14 cellular contexts compared by ENCODE assay signal in the genomic region with DNA sequence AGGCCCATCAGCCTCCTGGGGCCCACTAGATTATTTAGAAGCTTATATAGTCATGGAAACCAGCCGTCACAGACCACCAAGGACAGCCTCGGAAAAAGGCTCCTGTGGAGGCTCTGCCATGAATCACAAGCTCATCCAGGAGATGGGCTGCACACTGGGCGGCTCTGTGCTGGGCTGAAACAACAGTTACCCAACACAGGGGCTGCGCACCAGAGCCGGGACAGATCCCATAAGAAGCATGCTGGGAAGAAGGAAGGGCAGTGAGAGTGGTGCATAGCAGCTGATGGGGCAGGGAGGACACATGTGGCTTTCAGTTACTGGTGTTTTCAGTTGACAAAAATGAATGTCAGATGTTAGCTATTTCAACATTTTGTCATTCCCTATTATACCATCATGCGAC.
DNase-seq lines count a peak whose midpoint lies in the region; ATAC-seq and TF ChIP-seq lines count a peak whose summit lies in the region.
"Had no signal": no experiment of that assay in that cellular context is flagged by ENCODE, and none has a peak within 500 bp of the region (broad histone marks: within the 10 kb centered on the region; RNA-seq: fewer than 3 reads in every experiment).

No MANE protein-coding gene starts in this region.

- no peaks in the 10 kb centered on the region for H3K27me3 Mint-ChIP-seq in CD4-positive, CD25-positive, alpha-beta regulatory T cell
- no peaks in the 10 kb centered on the region for H3K27me3 Mint-ChIP-seq in activated naive CD8-positive, alpha-beta T cell

- no peak for TF ChIP-seq POLR2A in right lobe of liver (IDR thresholded peaks at IDR 0.05)

- DNase-seq in CD4-positive, CD25-positive, alpha-beta regulatory T cell = no peak
- DNase-seq in right lobe of liver (no peak), colonic mucosa (no peak), DMS53 (lab: John Stamatoyannopoulos, UW) (no peak)
- DNase-seq in activated CD4-positive, alpha-beta T cell treated with anti-CD3 and anti-CD28 coated beads, Interleukin-2, amount 50 U/mL, for 1 hour = no peak
- DNase-seq: head of caudate nucleus; islet precursor cell; NCI-H187; NCI-H524; stimulated activated CD4-positive, alpha-beta T cell treated with anti-CD3 and anti-CD28 coated beads, Interleukin-1b, Interleukin-23, amount 100 ng/mL, for 48 hours had no signal

- H3K4me3 Mint-ChIP-seq in CD4-positive, CD25-positive, alpha-beta regulatory T cell = no peak overlapping the region
- no peak overlapping the region for H3K4me3 Mint-ChIP-seq in activated naive CD8-positive, alpha-beta T cell

- H3K9ac ChIP-seq in colonic mucosa (ENCODE audit: low read depth in 2 of 2, low read length in 2 of 2) = no peak overlapping the region

- TF ChIP-seq CTCF in right lobe of liver (IDR thresholded peaks at IDR 0.05) (no peak), colonic mucosa (IDR thresholded peaks at IDR 0.05) (no peak)

- H3K9me3 Mint-ChIP-seq in CD4-positive, CD25-positive, alpha-beta regulatory T cell = peaks cover 0 to 2% (median 0%) of the 10 kb centered on the region in 7 donors
- no peaks in the 10 kb centered on the region for H3K9me3 Mint-ChIP-seq in activated naive CD8-positive, alpha-beta T cell (ENCODE audit: low read depth)

- ATAC-seq in CD4-positive, CD25-positive, alpha-beta regulatory T cell (ENCODE audit: low read depth in 2 of 2) = no peak
- ATAC-seq in right lobe of liver (peak in 1 of 4 donors; percentile 25), GM18867 (IDR thresholded peaks at IDR 0.05; ENCODE audit: unreplicated experiment) (no peak)
- ATAC-seq: SK-N-SH treated with all-trans-retinoic acid at 6 μM for 48 hours had no signal

- intact Hi-C loops in right lobe of liver (cut with DNase I) (no loop called here), colonic mucosa (cut with DNase I) (no loop called here)

- H3K4me1 Mint-ChIP-seq in CD4-positive, CD25-positive, alpha-beta regulatory T cell = peaks cover 10 to 33% (median 20%) of the 10 kb centered on the region in 4 donors
- peaks cover 16% of the 10 kb centered on the region for H3K4me1 Mint-ChIP-seq in activated naive CD8-positive, alpha-beta T cell (ENCODE audit: low read depth)

- peak overlapping the region; percentile 65 to 84 (median 72) for H3K27ac Mint-ChIP-seq in CD4-positive, CD25-positive, alpha-beta regulatory T cell
- peak overlapping the region; percentile 78 for H3K27ac Mint-ChIP-seq in activated naive CD8-positive, alpha-beta T cell

- no peak overlapping the region for H3K4me3 ChIP-seq in CD4-positive, CD25-positive, alpha-beta regulatory T cell (ENCODE audit: low read depth, low read length)
- no peak overlapping the region for H3K4me3 ChIP-seq in right lobe of liver
- H3K4me3 ChIP-seq in skin epidermis = no peak overlapping the region
- H3K4me3 ChIP-seq in colonic mucosa = no peak overlapping the region

- no peaks in the 10 kb centered on the region for H3K27me3 ChIP-seq in CD4-positive, CD25-positive, alpha-beta regulatory T cell (ENCODE audit: control insufficient read depth, insufficient read depth, low read length)
- no peaks in the 10 kb centered on the region for H3K27me3 ChIP-seq in right lobe of liver
- H3K27me3 ChIP-seq in colonic mucosa = no peaks in the 10 kb centered on the region

- 75% methylated on average over 3 of the region's 6 CpGs for WGBS in right lobe of liver (ENCODE audit: insufficient coverage, low coverage, low lambda C conversion rate, missing lambda C conversion rate)

- no peak overlapping the region for H3K27ac ChIP-seq in CD4-positive, CD25-positive, alpha-beta regulatory T cell (ENCODE audit: insufficient read depth, low read length, poor library complexity, severe bottlenecking)
- H3K27ac ChIP-seq in right lobe of liver (peak overlapping the region; percentile 15 to 67 (median 21)), skin epidermis (peak overlapping the region in 18 of 21 experiments; percentile 2 to 85 (median 32)), colonic mucosa (no peak overlapping the region)

- peaks cover 50% of the 10 kb centered on the region for H3K36me3 Mint-ChIP-seq in CD4-positive, CD25-positive, alpha-beta regulatory T cell
- peaks cover 2% of the 10 kb centered on the region for H3K36me3 Mint-ChIP-seq in activated naive CD8-positive, alpha-beta T cell

- H3K9me3 ChIP-seq in CD4-positive, CD25-positive, alpha-beta regulatory T cell (ENCODE audit: control insufficient read depth in 2 of 2, low read length in 2 of 2) = no peaks in the 10 kb centered on the region
- H3K9me3 ChIP-seq in right lobe of liver (no peaks in the 10 kb centered on the region), colonic mucosa (no peaks in the 10 kb centered on the region)

- H3K36me3 ChIP-seq in CD4-positive, CD25-positive, alpha-beta regulatory T cell (ENCODE audit: control insufficient read depth, insufficient read depth, low read length) = peaks cover 85% of the 10 kb centered on the region
- H3K36me3 ChIP-seq in right lobe of liver (peaks cover 0 to 51% (median 14%) of the 10 kb centered on the region in 4 donors), colonic mucosa (no peaks in the 10 kb centered on the region)

- H3K4me1 ChIP-seq in CD4-positive, CD25-positive, alpha-beta regulatory T cell (ENCODE audit: control insufficient read depth, insufficient read depth, low read length, poor library complexity, severe bottlenecking) = peaks cover 4% of the 10 kb centered on the region
- H3K4me1 ChIP-seq in right lobe of liver = peaks cover 0 to 6% (median 0%) of the 10 kb centered on the region in 4 donors
- no peaks in the 10 kb centered on the region for H3K4me1 ChIP-seq in colonic mucosa

Comparison
In these comparisons a context has a peak if more than half of its experiments do, and no peak if none do; other contexts are left out.
1. H3K27ac ChIP-seq: peak in right lobe of liver (3 of 3) and skin epidermis (18 of 21); none in CD4-positive, CD25-positive, alpha-beta regulatory T cell (single experiment) and colonic mucosa (single experiment).